In the genomic region with DNA sequence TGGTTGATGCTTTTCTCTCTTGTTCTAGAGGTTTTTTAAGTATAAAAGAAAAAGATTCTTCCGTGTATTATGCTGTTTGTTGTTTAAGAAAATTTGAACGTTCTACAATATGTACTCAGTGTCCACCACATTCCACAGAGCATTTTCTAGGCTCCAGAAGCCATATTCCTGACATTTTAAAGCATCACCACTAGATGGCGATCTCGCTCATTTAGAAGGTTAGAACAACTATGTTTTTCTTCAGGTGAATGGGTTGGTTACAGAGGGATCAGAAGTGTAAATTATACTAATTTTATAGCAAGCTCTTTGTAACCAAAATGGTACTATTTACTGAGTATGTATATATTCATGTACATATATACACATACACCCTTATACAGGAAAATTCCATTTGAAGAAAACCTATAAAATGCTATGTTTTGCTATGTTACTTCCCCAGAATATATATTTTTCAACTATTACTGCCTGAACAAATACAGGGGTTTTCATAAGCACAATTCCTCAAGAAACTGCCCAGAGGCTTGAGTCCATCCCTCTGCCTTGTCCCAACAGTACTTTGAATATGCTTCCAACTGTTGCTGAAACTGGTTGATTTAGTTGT, we compare ENCODE assay signal across 1 cellular context.
TF ChIP-seq lines count a peak whose summit lies in the region.

No MANE protein-coding gene starts in this region.

TF ChIP-seq in GM23338, 12 proteins besides CTCF, POLR2A, EP300 and RAD21 (continued from another document):
- TF ChIP-seq JUNB (IDR thresholded peaks at IDR 0.05; ENCODE audit: unreplicated experiment): no peak
- no peak for TF ChIP-seq ZNF331 (CRISPR knock-in tag; IDR thresholded peaks at IDR 0.05; ENCODE audit: low read depth)
- no peak for TF ChIP-seq CREB1 (CRISPR knock-in tag; IDR thresholded peaks at IDR 0.05; ENCODE audit: low read depth)
